In genomic region chr10:114855776-114856543, GRCh38 we compare ENCODE assay signal across 11 cellular contexts.
A peak's percentile ranks its signal among the peaks of the same experiment; 100 is the strongest.
DNase-seq lines count a peak whose midpoint lies in the region; ATAC-seq lines count a peak whose summit lies in the region.
"Had no signal": no experiment of that assay in that cellular context is flagged by ENCODE, and none has a peak within 500 bp of the region (broad histone marks: within the 10 kb centered on the region; RNA-seq: fewer than 3 reads in every experiment).

No MANE protein-coding gene starts in this region.

- peaks cover 37% of the 10 kb centered on the region for H3K36me3 Mint-ChIP-seq in activated naive CD8-positive, alpha-beta T cell treated with anti-CD3 and anti-CD28 coated beads, Interleukin-2, amount 50 U/mL, for 24 hours (ENCODE audit: low read depth)

- peaks cover 39% of the 10 kb centered on the region for H3K4me1 ChIP-seq in ACC112 (ENCODE audit: control insufficient read depth, insufficient read depth, low read length, unreplicated experiment)
- H3K4me1 ChIP-seq: gastrocnemius medialis, suprapubic skin had no signal

- peaks cover 6% of the 10 kb centered on the region for H3K4me1 Mint-ChIP-seq in activated naive CD8-positive, alpha-beta T cell treated with anti-CD3 and anti-CD28 coated beads, Interleukin-2, amount 50 U/mL, for 24 hours

- no peak overlapping the region for H2AFZ ChIP-seq in ACC112 (ENCODE audit: low read length, unreplicated experiment)

- peak overlapping the region; percentile 96 for H3K27ac ChIP-seq in ACC112 (ENCODE audit: low read depth, low read length)
- H3K27ac ChIP-seq: gastrocnemius medialis, suprapubic skin had no signal

- H3K36me3 ChIP-seq in ACC112 (ENCODE audit: insufficient read depth, low read length), result peaks cover 38% of the 10 kb centered on the region

- H3K79me2 ChIP-seq in ACC112 (ENCODE audit: control insufficient read depth, insufficient read depth, low read length, unreplicated experiment), result peaks cover 10% of the 10 kb centered on the region

- H3K27me3 ChIP-seq in ACC112 (ENCODE audit: insufficient read depth, low read length), result no peaks in the 10 kb centered on the region
- H3K27me3 ChIP-seq: gastrocnemius medialis, suprapubic skin had no signal

- no peak for ATAC-seq in activated naive CD8-positive, alpha-beta T cell treated with anti-CD3 and anti-CD28 coated beads, Interleukin-2, amount 50 U/mL, for 24 hours
- ATAC-seq in GM21529 (IDR thresholded peaks at IDR 0.05; ENCODE audit: unreplicated experiment), result no peak
- ATAC-seq in HG03108 (IDR thresholded peaks at IDR 0.05; ENCODE audit: unreplicated experiment), result no peak
- ATAC-seq: gastrocnemius medialis had no signal

- no peaks in the 10 kb centered on the region for H3K9me3 Mint-ChIP-seq in activated naive CD8-positive, alpha-beta T cell treated with anti-CD3 and anti-CD28 coated beads, Interleukin-2, amount 50 U/mL, for 24 hours

- DNase-seq in HCEC 1CT, result peak; percentile 67
- no peak for DNase-seq in activated naive CD8-positive, alpha-beta T cell treated with anti-CD3 and anti-CD28 coated beads, Interleukin-2, amount 50 U/mL, for 24 hours
- DNase-seq in iris pigment epithelial cell (ENCODE audit: low read depth), result peak; percentile 71
- DNase-seq in stimulated activated CD4-positive, alpha-beta T cell treated with anti-CD3 and anti-CD28 coated beads, Interleukin-15, amount 100 ng/mL, for 24 hours, result no peak
- no peak for DNase-seq in activated gamma-delta T cell (lab: John Stamatoyannopoulos, UW)
- DNase-seq: gastrocnemius medialis; stimulated activated CD4-positive, alpha-beta T cell treated with anti-CD3 and anti-CD28 coated beads, Interleukin-1b, Interleukin-23, amount 100 ng/mL, for 48 hours had no signal

- H3K27me3 Mint-ChIP-seq in activated naive CD8-positive, alpha-beta T cell treated with anti-CD3 and anti-CD28 coated beads, Interleukin-2, amount 50 U/mL, for 24 hours, result no peaks in the 10 kb centered on the region

- H3K27ac Mint-ChIP-seq in activated naive CD8-positive, alpha-beta T cell treated with anti-CD3 and anti-CD28 coated beads, Interleukin-2, amount 50 U/mL, for 24 hours, result peak overlapping the region; percentile 60

- H3K4me3 Mint-ChIP-seq in activated naive CD8-positive, alpha-beta T cell treated with anti-CD3 and anti-CD28 coated beads, Interleukin-2, amount 50 U/mL, for 24 hours, result no peak overlapping the region

- H3K4me3 ChIP-seq in ACC112 (ENCODE audit: low read depth, low read length), result peak overlapping the region; percentile 39
- H3K4me3 ChIP-seq: gastrocnemius medialis, suprapubic skin had no signal

Comparison
In these comparisons a context has a peak if more than half of its experiments do, and no peak if none do; other contexts are left out.
1. DNase-seq: peak in HCEC 1CT (single experiment) and iris pigment epithelial cell (single experiment); none in activated naive CD8-positive, alpha-beta T cell treated with anti-CD3 and anti-CD28 coated beads, Interleukin-2, amount 50 U/mL, for 24 hours (single experiment), stimulated activated CD4-positive, alpha-beta T cell treated with anti-CD3 and anti-CD28 coated beads, Interleukin-15, amount 100 ng/mL, for 24 hours (single experiment) and activated gamma-delta T cell (single experiment).